Comparison of ENCODE assay signal across 14 cellular contexts in genomic region chr1:208045410-208046252, GRCh38.
DNase-seq lines count a peak whose midpoint lies in the region; ATAC-seq and TF ChIP-seq lines count a peak whose summit lies in the region.
"Had no signal": no experiment of that assay in that cellular context is flagged by ENCODE, and none has a peak within 500 bp of the region (broad histone marks: within the 10 kb centered on the region; RNA-seq: fewer than 3 reads in every experiment).

No MANE protein-coding gene starts in this region.

- no peak overlapping the region for H3K27ac ChIP-seq in colonic mucosa
- H3K27ac ChIP-seq: prostate gland had no signal

- no peaks in the 10 kb centered on the region for H3K4me1 ChIP-seq in colonic mucosa

- H3K36me3 ChIP-seq in GM06990 (ENCODE audit: control insufficient read depth, insufficient read depth, low read length) (no peaks in the 10 kb centered on the region), colonic mucosa (peaks cover 5% of the 10 kb centered on the region)
- H3K36me3 ChIP-seq: prostate gland had no signal

- no peaks in the 10 kb centered on the region; the same call in 1 of the 2 replicates for H3K27me3 ChIP-seq in GM06990 (replicated peaks; ENCODE audit: control insufficient read depth, insufficient read depth, low read length)
- H3K27me3 ChIP-seq in colonic mucosa: no peaks in the 10 kb centered on the region

- TF ChIP-seq POLR2A in NB4 (IDR thresholded peaks at IDR 0.05; ENCODE audit: extremely low read depth, insufficient read length): no peak

- H3K4me3 ChIP-seq in GM06990 (replicated peaks; ENCODE audit: low read depth, low read length) (no peak overlapping the region), NB4 (ENCODE audit: low read depth, low read length) (no peak overlapping the region), colonic mucosa (no peak overlapping the region), retinal pigment epithelial cell (ENCODE audit: low read length) (no peak overlapping the region)
- H3K4me3 ChIP-seq: prostate gland had no signal

- peak overlapping the region in 1 of 2 donors; percentile 21 for H3K9ac ChIP-seq in colonic mucosa (ENCODE audit: low read depth in 2 of 2, low read length in 2 of 2)

- TF ChIP-seq CTCF in GM06990 (IDR thresholded peaks at IDR 0.05; ENCODE audit: insufficient read depth, low read length, poor library complexity, severe bottlenecking) (peak; percentile 13), NB4 (IDR thresholded peaks at IDR 0.05; ENCODE audit: low read depth, low read length) (peak; percentile 9), colonic mucosa (IDR thresholded peaks at IDR 0.05) (peak; percentile 26), retinal pigment epithelial cell (conservative IDR thresholded peaks at IDR 0.05; ENCODE audit: low read depth, low read length) (peak; percentile 57)

- no peak for ATAC-seq in Right ventricle myocardium inferior

- DNase-seq in GM06990 (ENCODE audit: extremely low read depth, insufficient read length): no peak
- no peak for DNase-seq in NB4 (ENCODE audit: low read depth)
- DNase-seq in colonic mucosa: peak; percentile 34
- no peak for DNase-seq in retinal pigment epithelial cell (ENCODE audit: low read depth)
- DNase-seq in Ammon's horn (ENCODE audit: low spot score): no peak
- no peak for DNase-seq in NCI-H1105 (lab: John Stamatoyannopoulos, UW)
- no peak for DNase-seq in NCI-H2227 treated with DMSO at 0.1 percent for 48 hours (lab: John Stamatoyannopoulos, UW)
- no peak for DNase-seq in Right ventricle myocardium inferior (ENCODE audit: missing footprints)
- DNase-seq: activated T-cell treated with anti-CD3 and anti-CD28 coated beads, Interleukin-2, amount 50 U/mL, for 72 hours; immature natural killer cell; MV-4-11; NCI-H345; stimulated activated CD4-positive, alpha-beta T cell treated with anti-CD3 and anti-CD28 coated beads, Interleukin-1b, Interleukin-23, amount 100 ng/mL, for 48 hours had no signal

- intact Hi-C loops in colonic mucosa (cut with DNase I): no loop called here
- intact Hi-C loops in Right ventricle myocardium inferior (cut with DNase I): no loop called here

- H3K9me3 ChIP-seq in colonic mucosa: no peaks in the 10 kb centered on the region
- H3K9me3 ChIP-seq: prostate gland had no signal
